13 cellular contexts compared by ENCODE assay signal in the genomic region with DNA sequence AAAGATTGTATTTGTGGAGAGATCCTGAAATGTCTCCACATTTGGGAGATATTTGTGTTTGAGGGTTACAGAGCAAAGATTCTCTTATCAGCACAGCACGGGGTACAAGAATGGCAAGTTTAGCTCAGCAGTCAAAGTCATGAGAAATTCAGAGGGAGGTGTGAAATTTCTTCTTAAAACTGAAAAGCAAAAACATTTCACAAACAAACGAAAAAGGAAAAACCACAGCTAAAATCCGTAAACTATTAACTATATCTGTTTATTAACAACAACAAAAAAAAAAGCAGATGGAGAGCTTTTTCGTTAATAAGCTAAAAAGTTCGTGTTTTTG. TPM values are rescaled to one million over a fixed set of nuclear protein-coding genes. Genes with fewer than 3 reads are reported as not detected.
DNase-seq lines count a peak whose midpoint lies in the region; ATAC-seq lines count a peak whose summit lies in the region.
"Had no signal": no experiment of that assay in that cellular context is flagged by ENCODE, and none has a peak within 500 bp of the region (broad histone marks: within the 10 kb centered on the region; RNA-seq: fewer than 3 reads in every experiment).

No MANE protein-coding gene starts in this region.

- DNase-seq in CD4-positive, alpha-beta memory T cell: no peak
- DNase-seq in effector memory CD4-positive, alpha-beta T cell: no peak
- DNase-seq in substantia nigra (lab: John Stamatoyannopoulos, UW): no peak
- no peak for DNase-seq in islet precursor cell
- DNase-seq in middle frontal gyrus (ENCODE audit: extremely low spot score, low spot score): no peak
- no peak for DNase-seq in kidney tubule cell (ENCODE audit: low spot score)
- DNase-seq: activated gamma-delta T cell, NCI-H524 treated with DMSO at 0.1 percent for 48 hours, nephron progenitor cell, testis had no signal

- H3K4me1 Mint-ChIP-seq in CD4-positive, alpha-beta memory T cell: peaks cover 70 to 91% (median 81%) of the 10 kb centered on the region in 4 donors

- ATAC-seq in GM19372 (IDR thresholded peaks at IDR 0.05; ENCODE audit: low read depth, unreplicated experiment): peak; percentile 21
- peak; percentile 31 for ATAC-seq in HG03196 (IDR thresholded peaks at IDR 0.05; ENCODE audit: unreplicated experiment)

- peaks cover 87% of the 10 kb centered on the region for H3K4me1 ChIP-seq in CD4-positive, alpha-beta memory T cell (ENCODE audit: insufficient read depth, low read length)
- H3K4me1 ChIP-seq in effector memory CD4-positive, alpha-beta T cell (ENCODE audit: control insufficient read depth, insufficient read depth, low read length, poor library complexity, severe bottlenecking): peaks cover 59% of the 10 kb centered on the region
- H3K4me1 ChIP-seq: testis had no signal

- H3K27ac ChIP-seq in CD4-positive, alpha-beta memory T cell (ENCODE audit: low read depth, low read length): peak overlapping the region; percentile 49
- peak overlapping the region; percentile 45 for H3K27ac ChIP-seq in effector memory CD4-positive, alpha-beta T cell (ENCODE audit: insufficient read depth, low read length, poor library complexity, severe bottlenecking)
- H3K27ac ChIP-seq in substantia nigra (ENCODE audit: low read depth, low read length, poor library complexity, severe bottlenecking): no peak overlapping the region
- H3K27ac ChIP-seq: hepatocyte, testis had no signal

- no peaks in the 10 kb centered on the region for H3K36me3 ChIP-seq in CD4-positive, alpha-beta memory T cell (ENCODE audit: insufficient read depth, low read length)
- no peaks in the 10 kb centered on the region for H3K36me3 ChIP-seq in effector memory CD4-positive, alpha-beta T cell (ENCODE audit: control insufficient read depth, insufficient read depth, low read length)

- H3K9me3 Mint-ChIP-seq in CD4-positive, alpha-beta memory T cell: peaks cover 0 to 2% (median 0%) of the 10 kb centered on the region in 8 donors
- H3K9me3 Mint-ChIP-seq: nephron progenitor cell had no signal

- no peaks in the 10 kb centered on the region for H3K36me3 Mint-ChIP-seq in CD4-positive, alpha-beta memory T cell

- no peaks in the 10 kb centered on the region for H3K27me3 Mint-ChIP-seq in CD4-positive, alpha-beta memory T cell

- no peaks in the 10 kb centered on the region for H3K27me3 ChIP-seq in CD4-positive, alpha-beta memory T cell (ENCODE audit: insufficient read depth, low read length)
- no peaks in the 10 kb centered on the region for H3K27me3 ChIP-seq in effector memory CD4-positive, alpha-beta T cell (replicated peaks; ENCODE audit: control insufficient read depth, insufficient read depth, low read length, poor library complexity, severe bottlenecking)
- H3K27me3 ChIP-seq: hepatocyte, testis had no signal

- no peaks in the 10 kb centered on the region for H3K9me3 ChIP-seq in CD4-positive, alpha-beta memory T cell (ENCODE audit: control insufficient read depth in 1 of 2, low read length in 2 of 2)
- H3K9me3 ChIP-seq in effector memory CD4-positive, alpha-beta T cell (ENCODE audit: control insufficient read depth, low read length): no peaks in the 10 kb centered on the region
- H3K9me3 ChIP-seq: testis had no signal

- H3K27ac Mint-ChIP-seq in CD4-positive, alpha-beta memory T cell: peak overlapping the region; percentile 92 to 97 (median 93)
- H3K27ac Mint-ChIP-seq: nephron progenitor cell had no signal

- CTCF ChIA-PET in CD4-positive, alpha-beta memory T cell (lab: Charles Lee; ENCODE audit: partially characterized antibody): interaction anchor here (0.8 to 11.1 kb wide), 28 partner anchors 18 to 589 kb away, joined by 3 to 252 read pairs (median 8); no protein-coding TSS in a partner anchor

- H3K4me3 ChIP-seq in CD4-positive, alpha-beta memory T cell (ENCODE audit: low read length in 2 of 2): peak overlapping the region in 1 of 2 donors; percentile 3
- no peak overlapping the region for H3K4me3 ChIP-seq in effector memory CD4-positive, alpha-beta T cell (ENCODE audit: insufficient read depth, low read depth, low read length, poor library complexity, severe bottlenecking)
- H3K4me3 ChIP-seq: hepatocyte, testis had no signal

- intact Hi-C loops in CD4-positive, alpha-beta memory T cell (cut with micrococcal nuclease): no loop called here

- POLR2A ChIA-PET in CD4-positive, alpha-beta memory T cell (lab: Charles Lee; ENCODE audit: partially characterized antibody): interaction anchor here (0.6 to 17.5 kb wide), 23 partner anchors 13 to 345 kb away, joined by 3 to 949 read pairs (median 4); no protein-coding TSS in a partner anchor

- H3K4me3 Mint-ChIP-seq in CD4-positive, alpha-beta memory T cell: peak overlapping the region; percentile 68 to 88 (median 80)
- H3K4me3 Mint-ChIP-seq: nephron progenitor cell had no signal

RNA-seq across cellular contexts. Expression of a gene that starts 41.0 kb away (rescaled TPM):
- 100 to 1,000 TPM; 732 to 761 TPM for total RNA-seq in CD4-positive, alpha-beta memory T cell
- polyA plus RNA-seq in CD4-positive, alpha-beta memory T cell: 100 to 1,000 TPM; 435 to 454 TPM
